27 cellular contexts compared by ENCODE assay signal in the genomic region with DNA sequence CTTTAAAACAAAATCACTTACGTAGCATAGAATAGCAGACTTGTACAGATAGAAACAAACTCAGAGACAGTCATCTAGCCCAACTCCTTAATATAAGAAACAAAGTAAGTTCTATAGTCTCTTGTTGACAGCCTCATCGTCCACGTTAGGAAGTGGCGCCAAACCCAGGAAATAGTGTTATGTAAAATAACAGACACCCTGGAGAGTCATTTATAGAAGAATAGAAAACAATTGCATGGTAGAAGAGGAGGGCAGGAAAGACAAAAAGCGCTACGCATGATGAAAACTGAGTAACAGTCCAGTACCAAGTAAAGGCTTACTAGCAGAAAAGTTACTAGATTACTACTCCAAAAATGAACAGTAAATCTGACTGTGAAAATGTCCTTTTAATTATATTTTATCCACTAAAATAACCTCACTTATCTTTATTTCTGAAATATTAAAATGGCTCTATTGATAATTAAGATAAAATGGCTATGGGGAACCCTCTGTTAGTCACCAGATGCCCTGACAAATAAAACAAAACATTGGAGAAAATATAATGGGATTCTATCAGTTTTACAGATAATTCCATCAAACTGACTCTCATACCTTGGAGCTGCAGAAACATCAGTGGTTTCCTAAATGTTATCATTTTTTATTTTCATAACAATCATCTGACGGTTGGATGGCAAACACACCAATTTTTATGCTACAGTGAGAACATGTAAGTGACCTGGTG.
"Had no signal": no experiment of that assay in that cellular context is flagged by ENCODE, and none has a peak within 500 bp of the region (broad histone marks: within the 10 kb centered on the region; RNA-seq: fewer than 3 reads in every experiment).

No MANE protein-coding gene starts in this region.

- H3K4me2 ChIP-seq: hepatocyte had no signal

- H3K4me1 ChIP-seq: left ventricle myocardium inferior, pancreas, prostate gland, stomach, testis, thyroid gland, transverse colon, upper lobe of right lung had no signal

- H3K36me3 Mint-ChIP-seq: mesothelial cell of epicardium; naive B cell; stimulated activated naive B cell treated with anti-CD40 and anti-IgM and Interleukin-4, amounts not matched to agents 10 μg/mL and 1 μg/mL and 100 μg/mL, for 72 hours had no signal

- H3K36me3 ChIP-seq: left ventricle myocardium inferior, pancreas, prostate gland, stomach, thyroid gland, transverse colon, upper lobe of right lung had no signal

- H3K79me2 ChIP-seq: hepatocyte had no signal

- H3K4me3 ChIP-seq: hepatocyte, left ventricle myocardium inferior, lung, pancreas, prostate gland, skin epidermis, stomach, testis, thyroid gland, transverse colon, upper lobe of right lung had no signal

- DNase-seq: islet precursor cell; left ventricle myocardium inferior; mesendoderm; naive B cell; natural killer cell; nephron progenitor cell; pancreas; posterior cingulate gyrus; retina; right cardiac atrium; stimulated activated CD4-positive, alpha-beta T cell treated with anti-CD3 and anti-CD28 coated beads, Interleukin-12 subunit alpha, Interleukin-12 subunit beta, amount 100 ng/mL, for 4 hours; stimulated activated CD4-positive, alpha-beta T cell treated with anti-CD3 and anti-CD28 coated beads, Interleukin-15, amount 100 ng/mL, for 24 hours; stimulated activated CD4-positive, alpha-beta T cell treated with anti-CD3 and anti-CD28 coated beads, Interleukin-2, amount 100 ng/mL, for 24 hours; stimulated activated CD4-positive, alpha-beta T cell treated with anti-CD3 and anti-CD28 coated beads, Interleukin-4, amount 100 ng/mL, for 1 hour; stimulated activated naive B cell treated with anti-CD40 and anti-IgM and Interleukin-4, amounts not matched to agents 10 μg/mL and 1 μg/mL and 100 μg/mL, for 72 hours; stimulated activated naive CD8-positive, alpha-beta T cell treated with anti-CD3 and anti-CD28 coated beads, Interleukin-15, Interleukin-2, amounts not matched to agents 100 U/mL and 50 U/mL, for 24 hours; stomach; testis; thyroid gland; transverse colon; upper lobe of right lung had no signal

- H3K4me1 Mint-ChIP-seq: naive B cell; natural killer cell; nephron progenitor cell; stimulated activated naive B cell treated with anti-CD40 and anti-IgM and Interleukin-4, amounts not matched to agents 10 μg/mL and 1 μg/mL and 100 μg/mL, for 72 hours had no signal

- H3K9me3 Mint-ChIP-seq: nephron progenitor cell had no signal

- H3K27ac ChIP-seq: hepatocyte, left ventricle myocardium inferior, pancreas, prostate gland, skin epidermis, stomach, testis, thyroid gland, transverse colon, upper lobe of right lung had no signal

- H3K9me3 ChIP-seq: pancreas, prostate gland, stomach, testis, thyroid gland, transverse colon, upper lobe of right lung had no signal

- H2AFZ ChIP-seq: hepatocyte had no signal

- ATAC-seq: natural killer cell; pancreas; right cardiac atrium; sciatic nerve; stimulated activated naive B cell treated with anti-CD40 and anti-IgM and Interleukin-4, amounts not matched to agents 10 μg/mL and 1 μg/mL and 100 μg/mL, for 72 hours; stimulated activated naive CD8-positive, alpha-beta T cell treated with anti-CD3 and anti-CD28 coated beads, Interleukin-15, Interleukin-2, amounts not matched to agents 100 U/mL and 50 U/mL, for 24 hours; upper lobe of right lung had no signal

- H3K27ac Mint-ChIP-seq: mesothelial cell of epicardium; naive B cell; natural killer cell; nephron progenitor cell; stimulated activated naive B cell treated with anti-CD40 and anti-IgM and Interleukin-4, amounts not matched to agents 10 μg/mL and 1 μg/mL and 100 μg/mL, for 72 hours had no signal

- H3K27me3 Mint-ChIP-seq: naive B cell; stimulated activated naive B cell treated with anti-CD40 and anti-IgM and Interleukin-4, amounts not matched to agents 10 μg/mL and 1 μg/mL and 100 μg/mL, for 72 hours had no signal

- H3K4me3 Mint-ChIP-seq: mesothelial cell of epicardium; naive B cell; natural killer cell; nephron progenitor cell; stimulated activated naive B cell treated with anti-CD40 and anti-IgM and Interleukin-4, amounts not matched to agents 10 μg/mL and 1 μg/mL and 100 μg/mL, for 72 hours had no signal

- H3K27me3 ChIP-seq: hepatocyte, pancreas, stomach, testis, thyroid gland, transverse colon, upper lobe of right lung had no signal
